8 cellular contexts compared by ENCODE assay signal in the genomic region with DNA sequence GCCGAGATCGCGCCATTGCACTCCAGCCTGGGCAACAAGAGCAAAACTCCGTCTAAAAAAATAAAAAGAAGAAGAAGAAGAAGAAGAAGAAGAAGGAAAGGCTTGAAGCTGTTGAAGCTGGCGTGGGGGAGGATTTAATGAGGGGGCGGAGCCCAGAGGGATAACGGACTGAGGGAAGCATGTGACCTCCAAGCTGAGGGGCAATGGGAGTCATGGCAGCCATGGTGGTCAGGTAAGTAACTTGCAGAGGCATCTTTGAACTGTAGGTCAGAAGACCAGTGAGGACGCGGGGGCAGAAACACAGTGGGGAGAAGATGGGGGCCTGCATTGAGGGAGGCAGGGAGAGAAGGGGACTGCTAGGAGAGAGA. TPM values are rescaled to one million over a fixed set of nuclear protein-coding genes. Genes with fewer than 3 reads are reported as not detected.
DNase-seq lines count a peak whose midpoint lies in the region; ATAC-seq, FAIRE-seq and TF ChIP-seq lines count a peak whose summit lies in the region.

No MANE protein-coding gene starts in this region.

- H3K9me3 Mint-ChIP-seq in activated T-helper 2 cell treated with anti-CD3 and anti-CD28 coated beads, Interferon-gamma antibody, Interleukin-2, Interleukin-4, amounts not matched to agents 10 μg/mL and 5 μg/mL and 100 μg/mL, durations not matched to agents 14 hours and 24 hours and 36 hours, result no peaks in the 10 kb centered on the region

- peak overlapping the region in 1 of 2 donors; percentile 8 for H3K9ac ChIP-seq in kidney (ENCODE audit: low read length in 2 of 2)

- H3K27ac ChIP-seq in kidney (ENCODE audit: low read depth in 2 of 2, low read length in 2 of 2), result no peak overlapping the region

- intact Hi-C loops in activated T-helper 2 cell treated with anti-CD3 and anti-CD28 coated beads, Interferon-gamma antibody, Interleukin-2, Interleukin-4, amounts not matched to agents 10 μg/mL and 5 μg/mL and 100 μg/mL, durations not matched to agents 14 hours and 24 hours and 36 hours (cut with micrococcal nuclease), result loop anchor here (5.0 kb wide), 2 partner anchors 92 to 207 kb away; no protein-coding TSS in a partner anchor
- intact Hi-C loops in kidney (cut with DNase I), result no loop called here

- peaks cover 21% of the 10 kb centered on the region for H3K4me1 Mint-ChIP-seq in activated T-helper 2 cell treated with anti-CD3 and anti-CD28 coated beads, Interferon-gamma antibody, Interleukin-2, Interleukin-4, amounts not matched to agents 10 μg/mL and 5 μg/mL and 100 μg/mL, durations not matched to agents 14 hours and 24 hours and 36 hours (ENCODE audit: low read depth)

- H3K9me3 ChIP-seq in kidney (ENCODE audit: control insufficient read depth in 1 of 2, low read length in 2 of 2), result no peaks in the 10 kb centered on the region

- H3K27me3 Mint-ChIP-seq in activated T-helper 2 cell treated with anti-CD3 and anti-CD28 coated beads, Interferon-gamma antibody, Interleukin-2, Interleukin-4, amounts not matched to agents 10 μg/mL and 5 μg/mL and 100 μg/mL, durations not matched to agents 14 hours and 24 hours and 36 hours (ENCODE audit: low read depth), result peaks cover 9% of the 10 kb centered on the region

- H3K4me1 ChIP-seq in kidney (ENCODE audit: control insufficient read depth in 1 of 2, insufficient read depth in 1 of 2, low read depth in 1 of 2, low read length in 2 of 2), result peaks cover 3 to 4% of the 10 kb centered on the region in 2 donors

- H3K4me3 ChIP-seq in LNCaP clone FGC (ENCODE audit: low read depth, low read length), result peak overlapping the region; percentile 47
- H3K4me3 ChIP-seq in kidney (ENCODE audit: low read length in 2 of 2), result peak overlapping the region; percentile 53 to 61

- peak overlapping the region; percentile 87 for H3K27ac Mint-ChIP-seq in activated T-helper 2 cell treated with anti-CD3 and anti-CD28 coated beads, Interferon-gamma antibody, Interleukin-2, Interleukin-4, amounts not matched to agents 10 μg/mL and 5 μg/mL and 100 μg/mL, durations not matched to agents 14 hours and 24 hours and 36 hours

- no peak for ATAC-seq in HG03280 (IDR thresholded peaks at IDR 0.05; ENCODE audit: unreplicated experiment)
- ATAC-seq in GM21526 (IDR thresholded peaks at IDR 0.05; ENCODE audit: low FRiP score, unreplicated experiment), result no peak
- ATAC-seq in GM18517 (IDR thresholded peaks at IDR 0.05; ENCODE audit: unreplicated experiment), result no peak
- no peak for ATAC-seq in HG02973 (IDR thresholded peaks at IDR 0.05; ENCODE audit: unreplicated experiment)

- peak overlapping the region; percentile 83 for H3K4me3 Mint-ChIP-seq in activated T-helper 2 cell treated with anti-CD3 and anti-CD28 coated beads, Interferon-gamma antibody, Interleukin-2, Interleukin-4, amounts not matched to agents 10 μg/mL and 5 μg/mL and 100 μg/mL, durations not matched to agents 14 hours and 24 hours and 36 hours (ENCODE audit: low read depth)

- no peak for FAIRE-seq in kidney (lab: Jason Lieb, UNC)

- H3K36me3 Mint-ChIP-seq in activated T-helper 2 cell treated with anti-CD3 and anti-CD28 coated beads, Interferon-gamma antibody, Interleukin-2, Interleukin-4, amounts not matched to agents 10 μg/mL and 5 μg/mL and 100 μg/mL, durations not matched to agents 14 hours and 24 hours and 36 hours (ENCODE audit: low read depth), result no peaks in the 10 kb centered on the region

- no peaks in the 10 kb centered on the region for H3K36me3 ChIP-seq in kidney (ENCODE audit: control insufficient read depth in 1 of 2, insufficient read depth in 2 of 2, low read length in 2 of 2)

- TF ChIP-seq CTCF in LNCaP clone FGC (IDR thresholded peaks at IDR 0.05; ENCODE audit: control insufficient read depth, extremely low read depth, insufficient read depth), result no peak
- no peak for TF ChIP-seq CTCF in kidney (IDR thresholded peaks at IDR 0.05; ENCODE audit: borderline replicate concordance, extremely low read depth, insufficient read depth)

- DNase-seq in EL (peak; percentile 41), LNCaP clone FGC (ENCODE audit: low read depth) (no peak), kidney (no peak)
- no peak for DNase-seq in activated T-helper 2 cell treated with anti-CD3 and anti-CD28 coated beads, Interferon-gamma antibody, Interleukin-2, Interleukin-4, amounts not matched to agents 10 μg/mL and 5 μg/mL and 100 μg/mL, durations not matched to agents 14 hours and 24 hours and 36 hours (ENCODE audit: low spot score)

RNA-seq across cellular contexts. Expression of a gene that starts 13.3 kb away (rescaled TPM):
- 48.0 and 49.1 TPM in 2 replicates for total RNA-seq in activated T-helper 2 cell treated with anti-CD3 and anti-CD28 coated beads, Interferon-gamma antibody, Interleukin-2, Interleukin-4, amounts not matched to agents 10 μg/mL and 5 μg/mL and 100 μg/mL, durations not matched to agents 14 hours and 24 hours and 36 hours
- total RNA-seq in kidney, result 34.1 TPM
- polyA plus RNA-seq in kidney (ENCODE audit: insufficient read depth, low read depth, low replicate concordance), result 57.9 TPM

RNA-seq across cellular contexts. Expression of a gene that starts 15.5 kb away (rescaled TPM):
- total RNA-seq in activated T-helper 2 cell treated with anti-CD3 and anti-CD28 coated beads, Interferon-gamma antibody, Interleukin-2, Interleukin-4, amounts not matched to agents 10 μg/mL and 5 μg/mL and 100 μg/mL, durations not matched to agents 14 hours and 24 hours and 36 hours, result 0.25 TPM in 1 of 2 replicates, not detected in the other
- total RNA-seq in kidney, result 0.38 TPM
- polyA plus RNA-seq in kidney (ENCODE audit: insufficient read depth, low read depth, low replicate concordance), result 1.7 TPM
